11 cellular contexts compared by ENCODE assay signal in genomic region chr2:10831387-10831985, GRCh38. TPM values are rescaled to one million over a fixed set of nuclear protein-coding genes. Genes with fewer than 3 reads are reported as not detected.
DNase-seq lines count a peak whose midpoint lies in the region; ATAC-seq and TF ChIP-seq lines count a peak whose summit lies in the region.
"Had no signal": no experiment of that assay in that cellular context is flagged by ENCODE, and none has a peak within 500 bp of the region (broad histone marks: within the 10 kb centered on the region; RNA-seq: fewer than 3 reads in every experiment).

No MANE protein-coding gene starts in this region.

- ATAC-seq in natural killer cell treated with Interleukin-12 subunit alpha and Interleukin-12 subunit beta and Interleukin-15 and Interleukin-18, amount 100 ng/mL, for 72 hours = no peak
- no peak for ATAC-seq in natural killer cell
- ATAC-seq in GM19351 (IDR thresholded peaks at IDR 0.05; ENCODE audit: unreplicated experiment) = no peak
- no peak for ATAC-seq in GM21390 (IDR thresholded peaks at IDR 0.05; ENCODE audit: unreplicated experiment)
- no peak for ATAC-seq in activated T-cell treated with anti-CD3 and anti-CD28 coated beads, Interleukin-2, amount 50 U/mL, for 72 hours (replicated peaks in 1 of 2)

- H3K27me3 ChIP-seq in neural progenitor cell = peaks cover 38% of the 10 kb centered on the region
- H3K27me3 ChIP-seq: MG63 had no signal

- no peaks in the 10 kb centered on the region for H3K9me3 ChIP-seq in neural progenitor cell (ENCODE audit: low read depth)
- H3K9me3 ChIP-seq: MG63 had no signal

- H3K4me1 Mint-ChIP-seq in natural killer cell treated with Interleukin-12 subunit alpha and Interleukin-12 subunit beta and Interleukin-15 and Interleukin-18, amount 100 ng/mL, for 72 hours (ENCODE audit: low read depth in 2 of 2) = peaks cover 0 to 4% of the 10 kb centered on the region in 2 donors
- peaks cover 5 to 9% of the 10 kb centered on the region in 2 donors for H3K4me1 Mint-ChIP-seq in natural killer cell
- peaks cover 22% of the 10 kb centered on the region for H3K4me1 Mint-ChIP-seq in neural progenitor cell
- H3K4me1 Mint-ChIP-seq in activated T-cell treated with anti-CD3 and anti-CD28 coated beads, Interleukin-2, amount 50 U/mL, for 72 hours (ENCODE audit: low read depth) = peaks cover 9% of the 10 kb centered on the region

- H3F3A ChIP-seq in neural progenitor cell (ENCODE audit: low read depth) = no peaks in the 10 kb centered on the region

- H3K9ac ChIP-seq in neural progenitor cell = no peak overlapping the region

- TF ChIP-seq CTCF in natural killer cell (IDR thresholded peaks at IDR 0.05) = no peak
- no peak for TF ChIP-seq CTCF in neural progenitor cell (IDR thresholded peaks at IDR 0.05)

- H3K4me3 ChIP-seq in neural progenitor cell = no peak overlapping the region
- H3K4me3 ChIP-seq: MG63 had no signal

- peaks cover 0 to 23% of the 10 kb centered on the region in 2 donors for H3K27me3 Mint-ChIP-seq in natural killer cell treated with Interleukin-12 subunit alpha and Interleukin-12 subunit beta and Interleukin-15 and Interleukin-18, amount 100 ng/mL, for 72 hours
- H3K27me3 Mint-ChIP-seq in natural killer cell (ENCODE audit: low read depth in 2 of 2) (peaks cover 24 to 37% of the 10 kb centered on the region in 2 donors), neural progenitor cell (ENCODE audit: insufficient read depth, low read depth) (peaks cover 29% of the 10 kb centered on the region)
- H3K27me3 Mint-ChIP-seq in activated T-cell treated with anti-CD3 and anti-CD28 coated beads, Interleukin-2, amount 50 U/mL, for 72 hours (ENCODE audit: low read depth) = peaks cover 11% of the 10 kb centered on the region

- intact Hi-C loops in natural killer cell (cut with micrococcal nuclease) = no loop called here

- no peaks in the 10 kb centered on the region for H4K20me1 ChIP-seq in neural progenitor cell (ENCODE audit: low read depth)

- no peak overlapping the region for H3K27ac Mint-ChIP-seq in natural killer cell treated with Interleukin-12 subunit alpha and Interleukin-12 subunit beta and Interleukin-15 and Interleukin-18, amount 100 ng/mL, for 72 hours
- H3K27ac Mint-ChIP-seq in natural killer cell (no peak overlapping the region), neural progenitor cell (peak overlapping the region; percentile 85)
- no peak overlapping the region for H3K27ac Mint-ChIP-seq in activated T-cell treated with anti-CD3 and anti-CD28 coated beads, Interleukin-2, amount 50 U/mL, for 72 hours
- H3K27ac Mint-ChIP-seq: B cell; CD4-positive, alpha-beta T cell had no signal

- H2AFZ ChIP-seq in neural progenitor cell (replicated peaks) = no peak overlapping the region

- no peaks in the 10 kb centered on the region for H3K79me2 ChIP-seq in neural progenitor cell (ENCODE audit: low read depth)

- H3K9me3 Mint-ChIP-seq in natural killer cell treated with Interleukin-12 subunit alpha and Interleukin-12 subunit beta and Interleukin-15 and Interleukin-18, amount 100 ng/mL, for 72 hours = no peaks in the 10 kb centered on the region
- H3K9me3 Mint-ChIP-seq in natural killer cell = no peaks in the 10 kb centered on the region
- no peaks in the 10 kb centered on the region for H3K9me3 Mint-ChIP-seq in neural progenitor cell
- H3K9me3 Mint-ChIP-seq in activated T-cell treated with anti-CD3 and anti-CD28 coated beads, Interleukin-2, amount 50 U/mL, for 72 hours = no peaks in the 10 kb centered on the region
- H3K9me3 Mint-ChIP-seq: CD4-positive, alpha-beta T cell had no signal

- no peak overlapping the region for H3K27ac ChIP-seq in neural progenitor cell

- no peak overlapping the region for H3K4me2 ChIP-seq in neural progenitor cell

- peak; percentile 28 for DNase-seq in natural killer cell treated with Interleukin-12 subunit alpha and Interleukin-12 subunit beta and Interleukin-15 and Interleukin-18, amount 100 ng/mL, for 72 hours (ENCODE audit: low spot score)
- DNase-seq in natural killer cell (no peak), dermis blood vessel endothelial cell (peak; percentile 34), neural progenitor cell (ENCODE audit: low spot score) (no peak), T1000 (lab: John Stamatoyannopoulos, UW) (no peak)
- no peak for DNase-seq in activated T-cell treated with anti-CD3 and anti-CD28 coated beads, Interleukin-2, amount 50 U/mL, for 72 hours

- no peaks in the 10 kb centered on the region for H3K36me3 Mint-ChIP-seq in natural killer cell treated with Interleukin-12 subunit alpha and Interleukin-12 subunit beta and Interleukin-15 and Interleukin-18, amount 100 ng/mL, for 72 hours
- H3K36me3 Mint-ChIP-seq in natural killer cell (no peaks in the 10 kb centered on the region), neural progenitor cell (no peaks in the 10 kb centered on the region)
- no peaks in the 10 kb centered on the region for H3K36me3 Mint-ChIP-seq in activated T-cell treated with anti-CD3 and anti-CD28 coated beads, Interleukin-2, amount 50 U/mL, for 72 hours (ENCODE audit: insufficient read depth in 2 of 2)

- no peaks in the 10 kb centered on the region for H3K36me3 ChIP-seq in neural progenitor cell
- H3K36me3 ChIP-seq: MG63 had no signal

- H3K4me1 ChIP-seq in neural progenitor cell = no peaks in the 10 kb centered on the region

- H3K4me3 Mint-ChIP-seq in natural killer cell treated with Interleukin-12 subunit alpha and Interleukin-12 subunit beta and Interleukin-15 and Interleukin-18, amount 100 ng/mL, for 72 hours = no peak overlapping the region
- H3K4me3 Mint-ChIP-seq in natural killer cell = no peak overlapping the region
- no peak overlapping the region for H3K4me3 Mint-ChIP-seq in neural progenitor cell
- no peak overlapping the region for H3K4me3 Mint-ChIP-seq in activated T-cell treated with anti-CD3 and anti-CD28 coated beads, Interleukin-2, amount 50 U/mL, for 72 hours
- H3K4me3 Mint-ChIP-seq: B cell; CD4-positive, alpha-beta T cell had no signal

RNA-seq across cellular contexts. Expression of gene PDIA6, which starts 18.9 kb away (rescaled TPM):
- total RNA-seq in natural killer cell treated with Interleukin-12 subunit alpha and Interleukin-12 subunit beta and Interleukin-15 and Interleukin-18, amount 100 ng/mL, for 72 hours = 100 to 1,000 TPM; 214 to 236 TPM
- total RNA-seq in natural killer cell (10 to 100 TPM; 57.4 to 81.2 (median 58.7) TPM), dermis blood vessel endothelial cell (472 and 738 TPM in 2 replicates), neural progenitor cell (ENCODE audit: low replicate concordance) (299 and 381 TPM in 2 replicates)
- total RNA-seq in activated T-cell treated with anti-CD3 and anti-CD28 coated beads, Interleukin-2, amount 50 U/mL, for 72 hours = 100 to 1,000 TPM in 1 of 2 donors, 10 to 100 TPM in 1; 79.3 to 131 TPM

Comparison
In these comparisons a context has a peak if more than half of its experiments do, and no peak if none do; other contexts are left out.
1. DNase-seq: peak in natural killer cell treated with Interleukin-12 subunit alpha and Interleukin-12 subunit beta and Interleukin-15 and Interleukin-18, amount 100 ng/mL, for 72 hours (single experiment) and dermis blood vessel endothelial cell (single experiment); none in natural killer cell (single experiment), neural progenitor cell (single experiment), T1000 (single experiment) and activated T-cell treated with anti-CD3 and anti-CD28 coated beads, Interleukin-2, amount 50 U/mL, for 72 hours (0 of 2).